9 cellular contexts compared by ENCODE assay signal in genomic region chr5:142015781-142016533, GRCh38. TPM values are rescaled to one million over a fixed set of nuclear protein-coding genes. Genes with fewer than 3 reads are reported as not detected.
DNase-seq lines count a peak whose midpoint lies in the region; ATAC-seq and TF ChIP-seq lines count a peak whose summit lies in the region.
"Had no signal": no experiment of that assay in that cellular context is flagged by ENCODE, and none has a peak within 500 bp of the region (broad histone marks: within the 10 kb centered on the region; RNA-seq: fewer than 3 reads in every experiment).

No MANE protein-coding gene starts in this region.

- H3K9me3 ChIP-seq in hepatocyte (ENCODE audit: low read depth), result peaks cover 5% of the 10 kb centered on the region
- H3K9me3 ChIP-seq: body of pancreas had no signal

- no peaks in the 10 kb centered on the region for H3K36me3 ChIP-seq in ACC112 (ENCODE audit: insufficient read depth, low read length)
- no peaks in the 10 kb centered on the region for H3K36me3 ChIP-seq in hepatocyte (replicated peaks; ENCODE audit: insufficient read depth, low read depth)

- peak; percentile 81 for DNase-seq in NB4 (ENCODE audit: low read depth)
- DNase-seq in activated T-cell treated with anti-CD3 and anti-CD28 coated beads, Interleukin-2, amount 50 U/mL, for 48 hours, result peak; percentile 72 to 74
- peak; percentile 22 for DNase-seq in hepatocyte (ENCODE audit: low spot score)
- DNase-seq in stimulated activated naive CD8-positive, alpha-beta T cell treated with anti-CD3 and anti-CD28 coated beads, Interleukin-15, Interleukin-2, amounts not matched to agents 100 U/mL and 50 U/mL, for 24 hours, result peak; percentile 47
- DNase-seq in NCI-H69 (lab: John Stamatoyannopoulos, UW), result no peak
- DNase-seq in left lobe of liver (ENCODE audit: low spot score), result no peak

- H3K27me3 ChIP-seq in ACC112 (ENCODE audit: insufficient read depth, low read length) (no peaks in the 10 kb centered on the region), hepatocyte (no peaks in the 10 kb centered on the region)
- H3K27me3 ChIP-seq: body of pancreas had no signal

- peaks cover 43% of the 10 kb centered on the region for H3K4me1 ChIP-seq in ACC112 (ENCODE audit: control insufficient read depth, insufficient read depth, low read length, unreplicated experiment)
- H3K4me1 ChIP-seq in hepatocyte (ENCODE audit: insufficient read depth), result no peaks in the 10 kb centered on the region

- H3K27ac ChIP-seq in ACC112 (ENCODE audit: low read depth, low read length) (peak overlapping the region; percentile 9; the same call in 1 of the 2 replicates), hepatocyte (peak overlapping the region; percentile 43)

- ATAC-seq in GM21447 (IDR thresholded peaks at IDR 0.05; ENCODE audit: unreplicated experiment) (peak; percentile 40), left lobe of liver (no peak)
- peak; percentile 73 for ATAC-seq in stimulated activated naive CD8-positive, alpha-beta T cell treated with anti-CD3 and anti-CD28 coated beads, Interleukin-15, Interleukin-2, amounts not matched to agents 100 U/mL and 50 U/mL, for 24 hours

- no peak for TF ChIP-seq POLR2A in NB4 (IDR thresholded peaks at IDR 0.05; ENCODE audit: extremely low read depth, insufficient read length)

- H4K20me1 ChIP-seq in hepatocyte (ENCODE audit: insufficient read depth, poor library complexity, severe bottlenecking), result no peaks in the 10 kb centered on the region

- no peak overlapping the region for H2AFZ ChIP-seq in ACC112 (ENCODE audit: low read length, unreplicated experiment)
- H2AFZ ChIP-seq in hepatocyte, result no peak overlapping the region

- no peaks in the 10 kb centered on the region for H3K79me2 ChIP-seq in ACC112 (ENCODE audit: control insufficient read depth, insufficient read depth, low read length, unreplicated experiment)
- H3K79me2 ChIP-seq in hepatocyte, result peaks cover 4% of the 10 kb centered on the region

- H3K4me2 ChIP-seq in hepatocyte, result no peak overlapping the region

- no peak overlapping the region for H3K4me3 ChIP-seq in ACC112 (ENCODE audit: low read depth, low read length)
- H3K4me3 ChIP-seq in NB4 (ENCODE audit: low read depth, low read length), result no peak overlapping the region
- no peak overlapping the region for H3K4me3 ChIP-seq in hepatocyte
- H3K4me3 ChIP-seq: body of pancreas had no signal

- no peaks in the 10 kb centered on the region for H3K9me2 ChIP-seq in hepatocyte (replicated peaks; ENCODE audit: insufficient read depth)

- 84% methylated on average over 6 of the region's 6 CpGs for WGBS in hepatocyte (ENCODE audit: low lambda C conversion rate, missing lambda C conversion rate)

- no peak for TF ChIP-seq CTCF in NB4 (IDR thresholded peaks at IDR 0.05; ENCODE audit: low read depth, low read length)
- no peak for TF ChIP-seq CTCF in hepatocyte (IDR thresholded peaks at IDR 0.05; ENCODE audit: poor library complexity)

RNA-seq across cellular contexts. Expression of gene GNPDA1, which starts 3.1 kb away (rescaled TPM):
- total RNA-seq in hepatocyte (106 and 126 TPM in 2 replicates), left lobe of liver (8.8 TPM)
- 85.3 and 97.3 TPM in 2 replicates for polyA plus RNA-seq in hepatocyte

RNA-seq across cellular contexts. Expression of gene RNF14, which starts 47.1 kb away (rescaled TPM):
- total RNA-seq in hepatocyte, result 53.0 and 57.8 TPM in 2 replicates
- 48.2 and 52.6 TPM in 2 replicates for polyA plus RNA-seq in hepatocyte
- total RNA-seq in left lobe of liver, result 38.9 TPM

RNA-seq across cellular contexts. Expression of gene PCDH12, which starts 58.0 kb away (rescaled TPM):
- total RNA-seq in hepatocyte (1.1 and 4.5 TPM in 2 replicates), left lobe of liver (3.0 TPM)
- 0.06 and 0.42 TPM in 2 replicates for polyA plus RNA-seq in hepatocyte

Comparison
In these comparisons a context has a peak if more than half of its experiments do, and no peak if none do; other contexts are left out.
1. DNase-seq: peak in NB4 (single experiment), activated T-cell treated with anti-CD3 and anti-CD28 coated beads, Interleukin-2, amount 50 U/mL, for 48 hours (2 of 2), hepatocyte (single experiment) and stimulated activated naive CD8-positive, alpha-beta T cell treated with anti-CD3 and anti-CD28 coated beads, Interleukin-15, Interleukin-2, amounts not matched to agents 100 U/mL and 50 U/mL, for 24 hours (single experiment); none in NCI-H69 (single experiment) and left lobe of liver (single experiment).
2. RNA of gene GNPDA1, which starts 3.1 kb away (total RNA-seq): 106 to 126 TPM in hepatocyte; 8.8 TPM in left lobe of liver (single experiment); every median in the first group is over 10 times any median in the second.